In genomic region chr12:98559666-98560065, GRCh38 we compare ENCODE assay signal across 27 cellular contexts. TPM values are rescaled to one million over a fixed set of nuclear protein-coding genes. Genes with fewer than 3 reads are reported as not detected.
DNase-seq lines count a peak whose midpoint lies in the region; ATAC-seq lines count a peak whose summit lies in the region.
"Had no signal": no experiment of that assay in that cellular context is flagged by ENCODE, and none has a peak within 500 bp of the region (broad histone marks: within the 10 kb centered on the region; RNA-seq: fewer than 3 reads in every experiment).

No MANE protein-coding gene starts in this region.

- no peaks in the 10 kb centered on the region for H3K36me3 Mint-ChIP-seq in activated T-cell treated with anti-CD3 and anti-CD28 coated beads, Interleukin-2, amount 50 U/mL, for 4 hours (ENCODE audit: insufficient read depth)
- H3K36me3 Mint-ChIP-seq: CD14-positive monocyte had no signal

- ATAC-seq in Right ventricle myocardium inferior (no peak), HG03378 (IDR thresholded peaks at IDR 0.05; ENCODE audit: unreplicated experiment) (no peak)
- no peak for ATAC-seq in activated T-cell treated with anti-CD3 and anti-CD28 coated beads, Interleukin-2, amount 50 U/mL, for 4 hours
- ATAC-seq: activated CD4-positive, CD25-positive, alpha-beta regulatory T cell treated with anti-CD3 and anti-CD28 coated beads, Interleukin-2, amount 50 U/mL, for 24 hours; foreskin keratinocyte; K562; left colon; SK-N-SH treated with all-trans-retinoic acid at 6 μM for 48 hours had no signal

- no peaks in the 10 kb centered on the region for H3K9me3 Mint-ChIP-seq in activated T-cell treated with anti-CD3 and anti-CD28 coated beads, Interleukin-2, amount 50 U/mL, for 4 hours
- H3K9me3 Mint-ChIP-seq: central memory CD8-positive, alpha-beta T cell; nephron had no signal

- H3K4me1 Mint-ChIP-seq in activated T-cell treated with anti-CD3 and anti-CD28 coated beads, Interleukin-2, amount 50 U/mL, for 4 hours (ENCODE audit: low read depth): no peaks in the 10 kb centered on the region
- H3K4me1 Mint-ChIP-seq: CD14-positive monocyte, nephron had no signal

- peak; percentile 71 for DNase-seq in NCI-H2107 treated with DMSO at 0.1 percent for 48 hours (lab: John Stamatoyannopoulos, UW; ENCODE audit: unreplicated experiment)
- DNase-seq in NCI-H2107 (lab: John Stamatoyannopoulos, UW): no peak
- DNase-seq in NCI-H2029 treated with DMSO at 0.1 percent for 48 hours (lab: John Stamatoyannopoulos, UW): peak; percentile 70
- peak; percentile 54 for DNase-seq in foreskin melanocyte
- DNase-seq in pons (ENCODE audit: low spot score): peak; percentile 91
- DNase-seq in Right ventricle myocardium inferior (ENCODE audit: missing footprints): no peak
- no peak for DNase-seq in activated T-cell treated with anti-CD3 and anti-CD28 coated beads, Interleukin-2, amount 50 U/mL, for 4 hours
- DNase-seq: activated CD4-positive, alpha-beta T cell treated with anti-CD3 and anti-CD28 coated beads, Interleukin-2, amount 50 U/mL, for 48 hours; activated naive CD4-positive, alpha-beta T cell treated with Interleukin-2 at 50 U/mL for 16 hours; dermis blood vessel endothelial cell; esophagus squamous epithelium; foreskin keratinocyte; GOT3; HFFc6; left colon; NCI-H1105; NCI-H1930; retina; stimulated activated naive CD4-positive, alpha-beta T cell; T-helper 2 cell had no signal

- no peak overlapping the region for H3K4me3 Mint-ChIP-seq in activated T-cell treated with anti-CD3 and anti-CD28 coated beads, Interleukin-2, amount 50 U/mL, for 4 hours
- H3K4me3 Mint-ChIP-seq: CD14-positive monocyte; central memory CD8-positive, alpha-beta T cell; HFFc6; nephron had no signal

- no peaks in the 10 kb centered on the region for H3K27me3 Mint-ChIP-seq in activated T-cell treated with anti-CD3 and anti-CD28 coated beads, Interleukin-2, amount 50 U/mL, for 4 hours (ENCODE audit: low read depth)
- H3K27me3 Mint-ChIP-seq: central memory CD8-positive, alpha-beta T cell had no signal

- intact Hi-C loops in Right ventricle myocardium inferior (cut with DNase I): no loop called here

RNA-seq across cellular contexts. Expression of gene SLC25A3, which starts 33.8 kb away (rescaled TPM):
- 1,790 TPM for total RNA-seq in Right ventricle myocardium inferior
- total RNA-seq in activated T-cell treated with anti-CD3 and anti-CD28 coated beads, Interleukin-2, amount 50 U/mL, for 4 hours: 100 to 1,000 TPM; 658 to 671 (median 664) TPM

RNA-seq across cellular contexts. Expression of gene TMPO, which starts 44.3 kb away (rescaled TPM):
- 15.6 TPM for total RNA-seq in Right ventricle myocardium inferior
- 100 to 1,000 TPM; 180 to 198 (median 187) TPM for total RNA-seq in activated T-cell treated with anti-CD3 and anti-CD28 coated beads, Interleukin-2, amount 50 U/mL, for 4 hours

Comparison
In these comparisons a context has a peak if more than half of its experiments do, and no peak if none do; other contexts are left out.
1. DNase-seq: peak in NCI-H2107 treated with DMSO at 0.1 percent for 48 hours (single experiment), NCI-H2029 treated with DMSO at 0.1 percent for 48 hours (single experiment), foreskin melanocyte (single experiment) and pons (single experiment); none in NCI-H2107 (single experiment), Right ventricle myocardium inferior (single experiment) and activated T-cell treated with anti-CD3 and anti-CD28 coated beads, Interleukin-2, amount 50 U/mL, for 4 hours (single experiment).
2. RNA of gene TMPO, which starts 44.3 kb away (total RNA-seq): 180 to 198 TPM in activated T-cell treated with anti-CD3 and anti-CD28 coated beads, Interleukin-2, amount 50 U/mL, for 4 hours; 15.6 TPM in Right ventricle myocardium inferior (single experiment); every median in the first group is over 10 times any median in the second.